19 cellular contexts compared by ENCODE assay signal in genomic region chr2:63012541-63012940, GRCh38. TPM values are rescaled to one million over a fixed set of nuclear protein-coding genes. Genes with fewer than 3 reads are reported as not detected.
DNase-seq lines count a peak whose midpoint lies in the region; ATAC-seq and TF ChIP-seq lines count a peak whose summit lies in the region.
"Had no signal": no experiment of that assay in that cellular context is flagged by ENCODE, and none has a peak within 500 bp of the region (broad histone marks: within the 10 kb centered on the region; RNA-seq: fewer than 3 reads in every experiment).

No MANE protein-coding gene starts in this region.

- CTCF ChIA-PET in AG04449 (lab: Yijun Ruan, JAX), result interaction anchor here (1.3 to 1.4 kb wide), 3 partner anchors 10 to 475 kb away, joined by 3 to 4 read pairs (median 4); no protein-coding TSS in a partner anchor

- POLR2A ChIA-PET in AG04449 (lab: Yijun Ruan, JAX), result interaction anchor here (0.5 kb wide), 1 partner anchor 9 kb away, joined by 3 read pairs; no protein-coding TSS in a partner anchor

- DNase-seq in AG04449 (ENCODE audit: low read depth, low spot score) (peak; percentile 40), GM04504 (ENCODE audit: low read depth) (peak; percentile 69), astrocyte of the hippocampus (ENCODE audit: low read depth, low spot score) (peak; percentile 12), fibroblast of the aortic adventitia (ENCODE audit: low read depth) (peak; percentile 40), NCI-H2171 treated with DMSO at 0.1 percent for 48 hours (lab: John Stamatoyannopoulos, UW) (no peak), inferior parietal cortex (ENCODE audit: extremely low spot score) (no peak), HCEC 1CT (no peak)
- DNase-seq: COR-L47, H9, Kasumi-1, MM.1S, NCI-H1105, NCI-H1694, NCI-H226, NCI-H524 treated with DMSO at 0.1 percent for 48 hours had no signal

- ATAC-seq in GM19455 (IDR thresholded peaks at IDR 0.05; ENCODE audit: unreplicated experiment), result no peak
- ATAC-seq: Panc1, Right ventricle myocardium inferior, SK-N-SH treated with all-trans-retinoic acid at 6 μM for 48 hours had no signal

- TF ChIP-seq CTCF in AG04449 (IDR thresholded peaks at IDR 0.05; ENCODE audit: insufficient read depth, low read length, missing control alignments) (no peak), fibroblast of the aortic adventitia (IDR thresholded peaks at IDR 0.05; ENCODE audit: insufficient read depth, low read length) (no peak)

- H3K4me3 ChIP-seq in AG04449 (ENCODE audit: low read depth, low read length) (no peak overlapping the region), fibroblast of the aortic adventitia (ENCODE audit: low read depth, low read length) (no peak overlapping the region)

RNA-seq across cellular contexts. Expression of gene OTX1, which starts 38.1 kb away (rescaled TPM):
- total RNA-seq in fibroblast of the aortic adventitia (ENCODE audit: low replicate concordance), result 0.27 and 0.57 TPM in 2 replicates
- total RNA-seq: Right ventricle myocardium inferior had no signal

Comparison
In these comparisons a context has a peak if more than half of its experiments do, and no peak if none do; other contexts are left out.
1. DNase-seq: peak in AG04449 (single experiment), GM04504 (single experiment), astrocyte of the hippocampus (single experiment) and fibroblast of the aortic adventitia (single experiment); none in NCI-H2171 treated with DMSO at 0.1 percent for 48 hours (single experiment), inferior parietal cortex (single experiment) and HCEC 1CT (single experiment).